Comparison of ENCODE assay signal across 10 cellular contexts in the genomic region with DNA sequence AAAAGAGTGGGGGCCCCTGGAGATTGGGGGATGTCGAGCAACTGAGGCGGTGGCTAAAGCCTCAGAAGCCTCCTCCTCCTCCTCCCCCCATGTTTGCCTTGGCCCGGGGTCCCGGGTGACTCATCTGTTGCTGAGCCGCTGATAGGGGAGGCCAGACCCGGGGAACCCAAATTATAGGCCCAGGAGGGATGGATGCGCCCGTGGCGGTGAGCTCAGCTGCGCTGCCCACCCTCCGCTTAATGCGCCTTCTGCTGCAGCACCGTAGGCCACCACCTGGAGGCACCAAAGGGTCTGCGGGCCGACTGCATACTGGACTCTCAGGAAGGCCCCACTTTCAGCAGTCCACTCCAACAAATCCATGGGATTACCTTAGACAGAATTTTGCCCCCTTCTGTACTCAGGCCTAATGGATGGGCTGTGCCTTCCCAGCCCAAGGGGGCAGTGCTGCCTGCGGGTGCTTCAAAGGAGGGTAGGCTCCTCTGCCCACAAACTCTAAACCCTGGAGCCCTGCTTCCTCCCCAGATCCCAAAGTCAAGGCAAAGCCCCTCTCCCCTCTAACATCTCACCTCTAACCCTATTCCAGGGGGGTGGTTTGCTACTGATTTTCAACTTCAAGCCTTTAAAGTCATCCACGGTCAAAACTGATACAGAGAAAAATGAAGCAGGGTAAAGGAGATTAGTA. TPM values are rescaled to one million over a fixed set of nuclear protein-coding genes. Genes with fewer than 3 reads are reported as not detected.
DNase-seq lines count a peak whose midpoint lies in the region; ATAC-seq and TF ChIP-seq lines count a peak whose summit lies in the region.
"Had no signal": no experiment of that assay in that cellular context is flagged by ENCODE, and none has a peak within 500 bp of the region (broad histone marks: within the 10 kb centered on the region; RNA-seq: fewer than 3 reads in every experiment).

No MANE protein-coding gene starts in this region.

- no peak overlapping the region for H3K4me3 ChIP-seq in cardiac muscle cell

- DNase-seq in GM13976 (ENCODE audit: low spot score) (peak; percentile 67), cardiac muscle cell (ENCODE audit: low read depth in 1 of 2, low spot score in 1 of 2) (peak; percentile 76 to 77), NAMALWA (ENCODE audit: low spot score) (no peak), T-helper 1 cell (no peak), NCI-H1105 (lab: John Stamatoyannopoulos, UW) (no peak)
- DNase-seq in activated CD8-positive, alpha-beta T cell treated with anti-CD3 and anti-CD28 coated beads for 36 hours: peak; percentile 69
- DNase-seq in stimulated activated CD4-positive, alpha-beta T cell treated with anti-CD3 and anti-CD28 coated beads, Interleukin-15, amount 100 ng/mL, for 24 hours: peak; percentile 58

- no peak overlapping the region for H3K27ac Mint-ChIP-seq in activated CD8-positive, alpha-beta T cell treated with anti-CD3 and anti-CD28 coated beads for 36 hours
- H3K27ac Mint-ChIP-seq: dendritic cell treated with granulocyte-macrophage colony-stimulating factor and Interleukin-4, amounts not matched to agents 40 ng/mL and 50 ng/mL, for 4 days had no signal

- H3K4me3 Mint-ChIP-seq in activated CD8-positive, alpha-beta T cell treated with anti-CD3 and anti-CD28 coated beads for 36 hours: no peak overlapping the region
- H3K4me3 Mint-ChIP-seq: dendritic cell treated with granulocyte-macrophage colony-stimulating factor and Interleukin-4, amounts not matched to agents 40 ng/mL and 50 ng/mL, for 4 days had no signal

- H3K4me1 Mint-ChIP-seq in activated CD8-positive, alpha-beta T cell treated with anti-CD3 and anti-CD28 coated beads for 36 hours (ENCODE audit: low read depth): peaks cover 57% of the 10 kb centered on the region

- H3K9me3 ChIP-seq in cardiac muscle cell (ENCODE audit: low read depth): no peaks in the 10 kb centered on the region

- ATAC-seq in activated CD8-positive, alpha-beta T cell treated with anti-CD3 and anti-CD28 coated beads for 36 hours: peak; percentile 15
- ATAC-seq in GM21528 (IDR thresholded peaks at IDR 0.05; ENCODE audit: low FRiP score, unreplicated experiment): no peak

- H3K36me3 ChIP-seq in cardiac muscle cell: no peaks in the 10 kb centered on the region

- H3K27ac ChIP-seq in cardiac muscle cell: no peak overlapping the region

- H3K4me1 ChIP-seq in cardiac muscle cell (ENCODE audit: low read depth): peaks cover 4% of the 10 kb centered on the region

- CTCF ChIA-PET in activated CD8-positive, alpha-beta T cell treated with anti-CD3 and anti-CD28 coated beads for 36 hours (lab: Charles Lee): interaction anchor here (0.7 to 51.8 kb wide), 10 partner anchors 9 to 121 kb away, joined by 3 to 896 read pairs (median 3); a partner anchor contains a TSS

- POLR2A ChIA-PET in activated CD8-positive, alpha-beta T cell treated with anti-CD3 and anti-CD28 coated beads for 36 hours (lab: Charles Lee): no interaction called here

- no peaks in the 10 kb centered on the region for H3K36me3 Mint-ChIP-seq in activated CD8-positive, alpha-beta T cell treated with anti-CD3 and anti-CD28 coated beads for 36 hours (ENCODE audit: low read depth)
- H3K36me3 Mint-ChIP-seq: IgD-negative memory B cell had no signal

- intact Hi-C loops in activated CD8-positive, alpha-beta T cell treated with anti-CD3 and anti-CD28 coated beads for 36 hours (cut with micrococcal nuclease): no loop called here

- no peaks in the 10 kb centered on the region for H3K9me3 Mint-ChIP-seq in activated CD8-positive, alpha-beta T cell treated with anti-CD3 and anti-CD28 coated beads for 36 hours
- H3K9me3 Mint-ChIP-seq: dendritic cell treated with granulocyte-macrophage colony-stimulating factor and Interleukin-4, amounts not matched to agents 40 ng/mL and 50 ng/mL, for 4 days; IgD-negative memory B cell had no signal

- in situ Hi-C loops in GM13976 (cut with MboI; ENCODE audit: low sequenced_read_pairs, unreplicated experiment): no loop called here

- peaks cover 100% of the 10 kb centered on the region for H3K27me3 ChIP-seq in cardiac muscle cell

- TF ChIP-seq CTCF in GM13976 (IDR thresholded peaks at IDR 0.05; ENCODE audit: borderline replicate concordance, control extremely low read depth, extremely low read depth, insufficient read depth, missing control alignments) (peak; percentile 65), cardiac muscle cell (IDR thresholded peaks at IDR 0.05; ENCODE audit: low read depth, low read length) (peak; percentile 62)
- TF ChIP-seq CTCF in activated CD8-positive, alpha-beta T cell treated with anti-CD3 and anti-CD28 coated beads for 36 hours (IDR thresholded peaks at IDR 0.05): peak; percentile 84

- peaks cover 54% of the 10 kb centered on the region for H3K27me3 Mint-ChIP-seq in activated CD8-positive, alpha-beta T cell treated with anti-CD3 and anti-CD28 coated beads for 36 hours

RNA-seq across cellular contexts. Expression of a gene that starts 2.6 kb away (rescaled TPM):
- total RNA-seq in activated CD8-positive, alpha-beta T cell treated with anti-CD3 and anti-CD28 coated beads for 36 hours: under 1 TPM; 0.72 to 0.92 TPM
- total RNA-seq in cardiac muscle cell: 0.36 and 0.53 TPM in 2 replicates
- polyA plus RNA-seq in cardiac muscle cell: 0.45 TPM in 1 of 2 replicates, not detected in the other
- polyA plus RNA-seq: IgD-negative memory B cell had no signal

RNA-seq across cellular contexts. Expression of a gene that starts 4.0 kb away (rescaled TPM):
- not detected for total RNA-seq in activated CD8-positive, alpha-beta T cell treated with anti-CD3 and anti-CD28 coated beads for 36 hours
- total RNA-seq in cardiac muscle cell: not detected in 2 replicates
- polyA plus RNA-seq in cardiac muscle cell: not detected in 2 replicates

RNA-seq across cellular contexts. Expression of a gene that starts 16.8 kb away (rescaled TPM):
- 10 to 100 TPM; 58.3 to 67.6 TPM for total RNA-seq in activated CD8-positive, alpha-beta T cell treated with anti-CD3 and anti-CD28 coated beads for 36 hours
- 106 and 115 TPM in 2 replicates for total RNA-seq in cardiac muscle cell
- polyA plus RNA-seq in cardiac muscle cell: 102 and 120 TPM in 2 replicates

RNA-seq across cellular contexts. Expression of a gene that starts 25.0 kb away (rescaled TPM):
- 1 to 10 TPM in 1 of 2 experiments, under 1 TPM in 1; 0.72 to 1.2 TPM for total RNA-seq in activated CD8-positive, alpha-beta T cell treated with anti-CD3 and anti-CD28 coated beads for 36 hours
- 4.4 and 5.4 TPM in 2 replicates for total RNA-seq in cardiac muscle cell
- polyA plus RNA-seq in cardiac muscle cell: 2.1 and 3.0 TPM in 2 replicates
- polyA plus RNA-seq: IgD-negative memory B cell had no signal

RNA-seq across cellular contexts. Expression of a gene that starts 44.4 kb away (rescaled TPM):
- 10 to 100 TPM; 43.3 to 47.3 TPM for total RNA-seq in activated CD8-positive, alpha-beta T cell treated with anti-CD3 and anti-CD28 coated beads for 36 hours
- 40.8 and 41.0 TPM in 2 replicates for total RNA-seq in cardiac muscle cell
- polyA plus RNA-seq in cardiac muscle cell: 48.1 and 54.5 TPM in 2 replicates

Comparison
In these comparisons a context has a peak if more than half of its experiments do, and no peak if none do; other contexts are left out.
1. DNase-seq: peak in GM13976 (single experiment), activated CD8-positive, alpha-beta T cell treated with anti-CD3 and anti-CD28 coated beads for 36 hours (single experiment), cardiac muscle cell (2 of 2) and stimulated activated CD4-positive, alpha-beta T cell treated with anti-CD3 and anti-CD28 coated beads, Interleukin-15, amount 100 ng/mL, for 24 hours (single experiment); none in NAMALWA (single experiment), T-helper 1 cell (0 of 5) and NCI-H1105 (single experiment).
2. Peak in every context shown above with its lines, with median percentiles within 50 percentile points of each other: CTCF ChIP-seq.